ENCODE assay signal across 8 cellular contexts in genomic region chr6:7087066-7087465, GRCh38. TPM values are rescaled to one million over a fixed set of nuclear protein-coding genes. Genes with fewer than 3 reads are reported as not detected.
A peak's percentile ranks its signal among the peaks of the same experiment; 100 is the strongest.
DNase-seq lines count a peak whose midpoint lies in the region; ATAC-seq and TF ChIP-seq lines count a peak whose summit lies in the region.

No MANE protein-coding gene starts in this region.

- TF ChIP-seq CTCF in AG09309 (IDR thresholded peaks at IDR 0.05; ENCODE audit: control insufficient read depth, insufficient read depth, low read depth, low read length, missing control alignments) (peak; percentile 41), SK-N-SH (IDR thresholded peaks at IDR 0.05) (peak; percentile 30), spleen (IDR thresholded peaks at IDR 0.05 in 8 of 11, conservative IDR thresholded peaks at IDR 0.05 in 3 of 11) (peak in 2 of 11 experiments; percentile 11 to 29)

- H3K36me3 ChIP-seq in SK-N-SH (replicated peaks in 1 of 2; ENCODE audit: control insufficient read depth in 1 of 2, insufficient read depth in 2 of 2, low read length in 1 of 2) (no peaks in the 10 kb centered on the region), spleen (no peaks in the 10 kb centered on the region)

- TF ChIP-seq POLR2A in spleen (IDR thresholded peaks at IDR 0.05) (no peak), GM18505 (IDR thresholded peaks at IDR 0.05; ENCODE audit: borderline replicate concordance, extremely low read depth, insufficient read depth, insufficient read length) (no peak)

- 75% methylated on average over 3 of the region's 3 CpGs for WGBS in SK-N-SH (ENCODE audit: low lambda C conversion rate)
- 23 to 57% (median 34%) methylated on average over 3 of the region's 3 CpGs for WGBS in spleen, 5 donors

- POLR2A ChIA-PET in SK-N-SH (lab: Yijun Ruan, JAX) = no interaction called here

- DNase-seq in AG09309 (ENCODE audit: low read depth) (no peak), SK-N-SH (no peak), left ventricle myocardium superior (no peak), spleen (no peak), NCI-H2081 treated with DMSO at 0.1 percent for 48 hours (lab: John Stamatoyannopoulos, UW) (no peak)

- H3K27ac ChIP-seq in SK-N-SH (ENCODE audit: low read depth in 2 of 2, low read length in 1 of 2) (no peak overlapping the region), spleen (peak overlapping the region; percentile 51 to 80 (median 72))

- TF ChIP-seq EP300 in SK-N-SH (IDR thresholded peaks at IDR 0.05; ENCODE audit: borderline replicate concordance in 1 of 2, low read depth in 1 of 2, low read length in 1 of 2) = no peak

- H3K9ac ChIP-seq in SK-N-SH = no peak overlapping the region

- intact Hi-C loops in left ventricle myocardium superior (cut with micrococcal nuclease) = no loop called here
- intact Hi-C loops in spleen (cut with DNase I; ENCODE audit: low total_unique reads) = no loop called here

- H3K27me3 ChIP-seq in SK-N-SH (ENCODE audit: insufficient read depth) = no peaks in the 10 kb centered on the region
- no peaks in the 10 kb centered on the region for H3K27me3 ChIP-seq in spleen (replicated peaks in 1 of 7)

- no peaks in the 10 kb centered on the region for H3F3A ChIP-seq in SK-N-SH (replicated peaks; ENCODE audit: insufficient read depth)

- no peaks in the 10 kb centered on the region for H3K9me2 ChIP-seq in SK-N-SH

- peak overlapping the region; percentile 69 for H2AFZ ChIP-seq in SK-N-SH (ENCODE audit: low read depth)

- CTCF ChIA-PET in SK-N-SH (lab: Yijun Ruan, JAX) = no interaction called here

- H4K20me1 ChIP-seq in SK-N-SH (ENCODE audit: insufficient read depth) = no peaks in the 10 kb centered on the region

- ATAC-seq in GM21423 (IDR thresholded peaks at IDR 0.05; ENCODE audit: unreplicated experiment) (peak; percentile 11), left ventricle myocardium superior (peak; percentile 50), GM21390 (IDR thresholded peaks at IDR 0.05; ENCODE audit: unreplicated experiment) (no peak), GM18505 (IDR thresholded peaks at IDR 0.05; ENCODE audit: unreplicated experiment) (no peak)

- no peaks in the 10 kb centered on the region for H3K79me2 ChIP-seq in SK-N-SH (ENCODE audit: insufficient read depth)

- peak overlapping the region; percentile 42 for H3K4me2 ChIP-seq in SK-N-SH

- peak overlapping the region; percentile 30 for H3K4me3 ChIP-seq in AG09309 (ENCODE audit: control insufficient read depth, low read depth, low read length)
- peak overlapping the region in 1 of 2 experiments; percentile 3; a peak in 1 of 4 replicates for H3K4me3 ChIP-seq in SK-N-SH (ENCODE audit: low read depth in 2 of 2, low read length in 1 of 2)
- H3K4me3 ChIP-seq in spleen = peak overlapping the region; percentile 12 to 61 (median 28)

- peaks cover 0 to 4% of the 10 kb centered on the region in 2 experiments; a peak in 2 of 4 replicates for H3K4me1 ChIP-seq in SK-N-SH (ENCODE audit: control insufficient read depth in 1 of 2, insufficient read depth in 2 of 2, low read depth in 1 of 2, low read length in 1 of 2)
- peaks cover 15 to 32% (median 26%) of the 10 kb centered on the region in 6 donors for H3K4me1 ChIP-seq in spleen

- H3K9me3 ChIP-seq in SK-N-SH (no peaks in the 10 kb centered on the region), spleen (no peaks in the 10 kb centered on the region)

- no peak for TF ChIP-seq RAD21 in SK-N-SH (IDR thresholded peaks at IDR 0.05; ENCODE audit: low read length)

TF ChIP-seq in SK-N-SH, 30 proteins besides CTCF, POLR2A, EP300 and RAD21:
- no peak for TF ChIP-seq FOSL2 (IDR thresholded peaks at IDR 0.05; ENCODE audit: borderline replicate concordance, low read depth)
- no peak for TF ChIP-seq RCOR1 (IDR thresholded peaks at IDR 0.05; ENCODE audit: low read length)
- no peak for TF ChIP-seq RFX5 (IDR thresholded peaks at IDR 0.05; ENCODE audit: low read length)
- no peak for TF ChIP-seq USF2 (IDR thresholded peaks at IDR 0.05; ENCODE audit: borderline replicate concordance, low read depth, low read length)
- TF ChIP-seq RXRA (IDR thresholded peaks at IDR 0.05; ENCODE audit: borderline replicate concordance, low read depth) = no peak
TF ChIP-seq in SK-N-SH: peak in this region for 0.

RNA-seq across cellular contexts. Expression of gene RREB1, which starts 20.7 kb away (rescaled TPM):
- 1.5 and 2.0 TPM in 2 replicates for polyA plus RNA-seq in SK-N-SH (2012; rRNA removed)
- polyA plus RNA-seq in SK-N-SH (2012; cell fraction: cytosol; rRNA removed) = 1.2 and 1.6 TPM in 2 replicates
- 7.5 and 8.0 TPM in 2 replicates for polyA plus RNA-seq in SK-N-SH (2012; cell fraction: nucleus; rRNA removed)
- 36.2 TPM for total RNA-seq in left ventricle myocardium superior
- total RNA-seq in spleen = 10 to 100 TPM; 48.5 to 72.0 (median 58.1) TPM
- 1 to 10 TPM; 3.2 to 7.4 (median 4.7) TPM for polyA plus RNA-seq in spleen

Comparison
In these comparisons a context has a peak if more than half of its experiments do, and no peak if none do; other contexts are left out.
1. ATAC-seq: peak in GM21423 (single experiment) and left ventricle myocardium superior (single experiment); none in GM21390 (single experiment) and GM18505 (single experiment).
2. H3K27ac ChIP-seq: peak in spleen (8 of 8); none in SK-N-SH (0 of 2).